21 cellular contexts compared by ENCODE assay signal in the genomic region with DNA sequence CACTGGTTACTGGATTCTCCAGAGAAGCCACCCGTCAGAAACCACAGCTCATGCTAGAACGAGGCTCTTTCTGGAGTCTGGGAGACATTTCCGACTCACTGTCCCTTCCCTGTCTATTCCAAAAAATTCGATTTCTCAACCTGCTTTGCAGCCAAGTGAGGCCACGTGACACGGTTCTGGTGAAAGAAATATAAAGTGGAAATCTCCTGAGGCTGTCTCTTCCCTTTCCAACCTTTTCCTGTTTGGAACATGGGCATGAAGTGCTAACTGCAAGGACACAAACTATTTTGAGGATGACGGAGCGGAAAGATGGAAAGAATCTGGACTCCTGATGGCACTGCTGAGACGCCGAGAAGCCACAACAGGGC. TPM values are rescaled to one million over a fixed set of nuclear protein-coding genes. Genes with fewer than 3 reads are reported as not detected.
DNase-seq lines count a peak whose midpoint lies in the region; ATAC-seq and TF ChIP-seq lines count a peak whose summit lies in the region.
"Had no signal": no experiment of that assay in that cellular context is flagged by ENCODE, and none has a peak within 500 bp of the region (broad histone marks: within the 10 kb centered on the region; RNA-seq: fewer than 3 reads in every experiment).

No MANE protein-coding gene starts in this region.

- intact Hi-C loops in posterior vena cava (cut with DNase I): no loop called here
- intact Hi-C loops in adrenal gland (cut with DNase I): no loop called here

- H3K27ac ChIP-seq in RWPE2 (ENCODE audit: poor library complexity, severe bottlenecking) (peak overlapping the region; percentile 63), adrenal gland (no peak overlapping the region)
- H3K27ac ChIP-seq: BLaER1, foreskin keratinocyte, left lung, SJSA1, VCaP had no signal

- TF ChIP-seq POLR2A in adrenal gland (IDR thresholded peaks at IDR 0.05): no peak

- WGBS in adrenal gland, 4 donors: 78 to 90% (median 83%) methylated on average over 10 of the region's 10 CpGs

- H3K4me3 ChIP-seq in RWPE2 (ENCODE audit: severe bottlenecking) (no peak overlapping the region), fibroblast of mammary gland (ENCODE audit: control insufficient read depth, low read depth, low read length) (no peak overlapping the region), adrenal gland (no peak overlapping the region), HAP-1 (no peak overlapping the region)
- H3K4me3 ChIP-seq: BLaER1, left lung, SJSA1 had no signal

- no peaks in the 10 kb centered on the region for H3K27me3 ChIP-seq in RWPE2 (ENCODE audit: insufficient read depth, poor library complexity, severe bottlenecking)
- no peaks in the 10 kb centered on the region for H3K27me3 ChIP-seq in adrenal gland
- no peaks in the 10 kb centered on the region for H3K27me3 ChIP-seq in HAP-1 (ENCODE audit: low read depth)
- H3K27me3 ChIP-seq: BLaER1, foreskin keratinocyte, left lung, SJSA1 had no signal

- TF ChIP-seq CTCF in RWPE2 (IDR thresholded peaks at IDR 0.05; ENCODE audit: poor library complexity, severe bottlenecking) (no peak), fibroblast of mammary gland (conservative IDR thresholded peaks at IDR 0.05; ENCODE audit: control insufficient read depth, insufficient read depth, low read depth, low read length) (no peak), GM13977 (IDR thresholded peaks at IDR 0.05; ENCODE audit: extremely low read depth, insufficient read depth, missing control alignments) (no peak), adrenal gland (IDR thresholded peaks at IDR 0.05) (no peak)

- in situ Hi-C loops in GM13977 (cut with MboI; ENCODE audit: low pct_unique_long_range_greater_than_20kb, low sequenced_read_pairs, unreplicated experiment): no loop called here
- in situ Hi-C loops in HAP-1 (cut with MboI; ENCODE audit: low sequenced_read_pairs): no loop called here

- H3K36me3 ChIP-seq in RWPE2 (ENCODE audit: low read depth) (no peaks in the 10 kb centered on the region), adrenal gland (replicated peaks in 1 of 2) (no peaks in the 10 kb centered on the region), HAP-1 (replicated peaks) (no peaks in the 10 kb centered on the region)
- H3K36me3 ChIP-seq: BLaER1, left lung, SJSA1 had no signal

- DNase-seq in RWPE2 (ENCODE audit: low spot score) (no peak), fibroblast of mammary gland (ENCODE audit: low read depth) (peak; percentile 59), posterior vena cava (ENCODE audit: low spot score) (peak; percentile 74), GM13977 (ENCODE audit: low spot score) (no peak), NCI-H187 (lab: John Stamatoyannopoulos, UW) (no peak), adrenal gland (no peak), HAP-1 (ENCODE audit: low spot score in 2 of 2) (no peak)
- DNase-seq: activated CD4-positive, alpha-beta T cell treated with anti-CD3 and anti-CD28 coated beads, Interleukin-2, amount 50 U/mL, for 4 hours; Calu3; left lung; NCI-H1436 treated with DMSO at 0.1 percent for 48 hours; NCI-H2227 treated with DMSO at 0.1 percent for 48 hours; NCI-H82; PC-3; stimulated activated naive B cell treated with anti-CD40 and anti-IgM and Interleukin-4, amounts not matched to agents 10 μg/mL and 1 μg/mL and 100 μg/mL, for 72 hours; T-helper 17 cell had no signal

- peaks cover 40% of the 10 kb centered on the region for H3K4me1 ChIP-seq in RWPE2 (ENCODE audit: insufficient read depth, poor library complexity, severe bottlenecking)
- H3K4me1 ChIP-seq in adrenal gland (replicated peaks in 1 of 2): no peaks in the 10 kb centered on the region
- no peaks in the 10 kb centered on the region for H3K4me1 ChIP-seq in HAP-1
- H3K4me1 ChIP-seq: left lung had no signal

- H3K9me3 ChIP-seq in RWPE2 (ENCODE audit: severe bottlenecking): no peaks in the 10 kb centered on the region
- H3K9me3 ChIP-seq in adrenal gland (replicated peaks in 1 of 3): no peaks in the 10 kb centered on the region
- no peaks in the 10 kb centered on the region for H3K9me3 ChIP-seq in HAP-1
- H3K9me3 ChIP-seq: BLaER1, left lung, SJSA1 had no signal

- ATAC-seq in RWPE2 (ENCODE audit: low read depth): no peak
- ATAC-seq: foreskin keratinocyte; HCT116; left lung; PC-3; stimulated activated naive B cell treated with anti-CD40 and anti-IgM and Interleukin-4, amounts not matched to agents 10 μg/mL and 1 μg/mL and 100 μg/mL, for 72 hours; T-helper 17 cell had no signal

RNA-seq across cellular contexts. Expression of a gene that starts 6.1 kb away (rescaled TPM):
- 10 to 100 TPM; 20.8 to 30.2 TPM for total RNA-seq in posterior vena cava
- total RNA-seq in adrenal gland: 1 to 10 TPM; 2.8 to 6.6 (median 5.7) TPM
- 1 to 10 TPM; 1.3 to 1.7 (median 1.6) TPM for polyA plus RNA-seq in adrenal gland

Comparison
In these comparisons a context has a peak if more than half of its experiments do, and no peak if none do; other contexts are left out.
1. DNase-seq: peak in fibroblast of mammary gland (single experiment) and posterior vena cava (single experiment); none in RWPE2 (single experiment), GM13977 (single experiment), NCI-H187 (0 of 2), adrenal gland (0 of 7) and HAP-1 (0 of 2).